ENCODE assay signal across 21 cellular contexts in the genomic region with DNA sequence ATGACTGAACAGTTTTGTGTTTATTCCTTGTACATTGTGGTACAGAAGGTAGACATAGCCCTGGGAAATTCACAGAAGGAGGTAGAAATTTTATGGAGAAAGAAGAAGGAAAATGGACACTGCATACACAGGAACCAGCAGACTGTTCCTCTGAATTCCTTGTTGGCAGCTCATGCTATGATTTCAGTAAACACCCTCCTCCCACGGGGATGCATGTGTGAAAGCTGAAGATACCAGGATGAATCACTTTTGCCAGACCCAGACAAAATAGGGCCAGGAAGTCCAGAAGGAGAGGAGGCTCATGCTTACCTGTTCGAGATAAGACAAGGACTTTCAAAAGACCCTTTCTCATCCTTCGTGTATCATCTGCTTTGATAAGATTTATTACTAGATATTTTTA.
DNase-seq lines count a peak whose midpoint lies in the region; ATAC-seq, FAIRE-seq and TF ChIP-seq lines count a peak whose summit lies in the region.
"Had no signal": no experiment of that assay in that cellular context is flagged by ENCODE, and none has a peak within 500 bp of the region (broad histone marks: within the 10 kb centered on the region; RNA-seq: fewer than 3 reads in every experiment).

No MANE protein-coding gene starts in this region.

- CTCF ChIA-PET in activated CD4-positive, alpha-beta T cell treated with anti-CD3 and anti-CD28 coated beads for 36 hours (lab: Charles Lee): interaction anchor here (0.6 kb wide), 1 partner anchor 54 kb away, joined by 3 read pairs; no protein-coding TSS in a partner anchor
- CTCF ChIA-PET in activated CD4-positive, alpha-beta T cell treated with anti-CD3 and anti-CD28 coated beads, Interleukin-2, amount 10 ng/mL, durations not matched to agents 7 days and 5 days (lab: Charles Lee): no interaction called here

- POLR2A ChIA-PET in activated CD4-positive, alpha-beta T cell treated with anti-CD3 and anti-CD28 coated beads for 36 hours (lab: Charles Lee): no interaction called here
- POLR2A ChIA-PET in activated CD4-positive, alpha-beta T cell treated with anti-CD3 and anti-CD28 coated beads, Interleukin-2, amount 10 ng/mL, durations not matched to agents 7 days and 5 days (lab: Charles Lee): no interaction called here

- H3K4me3 ChIP-seq in cardiac fibroblast (replicated peaks in 1 of 2; ENCODE audit: low read depth in 2 of 2, low read length in 2 of 2): no peak overlapping the region
- H3K4me3 ChIP-seq: dorsolateral prefrontal cortex, prostate gland, spleen had no signal

- peak; percentile 15 for DNase-seq in activated CD4-positive, alpha-beta T cell treated with anti-CD3 and anti-CD28 coated beads for 36 hours
- no peak for DNase-seq in activated CD4-positive, alpha-beta T cell treated with anti-CD3 and anti-CD28 coated beads, Interleukin-2, amount 10 ng/mL, durations not matched to agents 7 days and 5 days
- DNase-seq in cardiac fibroblast (ENCODE audit: low read depth in 2 of 2): peak; percentile 65 to 82
- peak; percentile 37 for DNase-seq in iris pigment epithelial cell (ENCODE audit: low read depth)
- DNase-seq in urothelium cell line (ENCODE audit: low spot score): peak; percentile 44
- no peak for DNase-seq in OCI-M1 (lab: John Stamatoyannopoulos, UW)
- DNase-seq in NCI-H526 (lab: John Stamatoyannopoulos, UW): no peak
- DNase-seq: 8988T; activated CD4-positive, CD25-positive, alpha-beta regulatory T cell; CD4-positive, CD25-positive, alpha-beta regulatory T cell; DMS79 treated with DMSO at 0.1 percent for 48 hours; NCI-H1048; NCI-H82; spleen had no signal

- no peak for TF ChIP-seq CTCF in cardiac fibroblast (IDR thresholded peaks at IDR 0.05; ENCODE audit: low read depth, low read length)

- no peak for FAIRE-seq in urothelium cell line (lab: Jason Lieb, UNC)

- no peak for ATAC-seq in activated CD4-positive, alpha-beta T cell treated with anti-CD3 and anti-CD28 coated beads for 36 hours
- no peak for ATAC-seq in GM18909 (IDR thresholded peaks at IDR 0.05; ENCODE audit: poor library complexity, unreplicated experiment)
- ATAC-seq: left lobe of liver; stimulated activated memory B cell treated with anti-CD40 and anti-IgM and Interleukin-4, amounts not matched to agents 10 μg/mL and 1 μg/mL and 100 μg/mL, for 72 hours had no signal

- H3K4me1 Mint-ChIP-seq in activated CD4-positive, alpha-beta T cell treated with anti-CD3 and anti-CD28 coated beads for 36 hours: peaks cover 26% of the 10 kb centered on the region
- H3K4me1 Mint-ChIP-seq in activated CD4-positive, alpha-beta T cell treated with anti-CD3 and anti-CD28 coated beads, Interleukin-2, amount 10 ng/mL, durations not matched to agents 7 days and 5 days: peaks cover 17% of the 10 kb centered on the region
- H3K4me1 Mint-ChIP-seq: stimulated activated memory B cell treated with anti-CD40 and anti-IgM and Interleukin-4, amounts not matched to agents 10 μg/mL and 1 μg/mL and 100 μg/mL, for 72 hours had no signal

- no peaks in the 10 kb centered on the region for H3K9me3 Mint-ChIP-seq in activated CD4-positive, alpha-beta T cell treated with anti-CD3 and anti-CD28 coated beads for 36 hours (ENCODE audit: low read depth)
- H3K9me3 Mint-ChIP-seq in activated CD4-positive, alpha-beta T cell treated with anti-CD3 and anti-CD28 coated beads, Interleukin-2, amount 10 ng/mL, durations not matched to agents 7 days and 5 days: no peaks in the 10 kb centered on the region
- H3K9me3 Mint-ChIP-seq: activated T-helper 2 cell treated with anti-CD3 and anti-CD28 coated beads, Interferon-gamma antibody, Interleukin-2, Interleukin-4, amounts not matched to agents 10 μg/mL and 5 μg/mL and 100 μg/mL, durations not matched to agents 14 hours and 24 hours and 36 hours; stimulated activated memory B cell treated with anti-CD40 and anti-IgM and Interleukin-4, amounts not matched to agents 10 μg/mL and 1 μg/mL and 100 μg/mL, for 72 hours; type B pancreatic cell had no signal

- intact Hi-C loops in activated CD4-positive, alpha-beta T cell treated with anti-CD3 and anti-CD28 coated beads for 36 hours (cut with DNase I, micrococcal nuclease): loop anchor here in 1 of 2 experiments (1.0 kb wide), 1 partner anchor 162 kb away; no protein-coding TSS in a partner anchor

- H3K36me3 Mint-ChIP-seq in activated CD4-positive, alpha-beta T cell treated with anti-CD3 and anti-CD28 coated beads for 36 hours (ENCODE audit: low read depth): no peaks in the 10 kb centered on the region
- no peaks in the 10 kb centered on the region for H3K36me3 Mint-ChIP-seq in activated CD4-positive, alpha-beta T cell treated with anti-CD3 and anti-CD28 coated beads, Interleukin-2, amount 10 ng/mL, durations not matched to agents 7 days and 5 days (ENCODE audit: low read depth)
- H3K36me3 Mint-ChIP-seq: CD4-positive, CD25-positive, alpha-beta regulatory T cell; stimulated activated memory B cell treated with anti-CD40 and anti-IgM and Interleukin-4, amounts not matched to agents 10 μg/mL and 1 μg/mL and 100 μg/mL, for 72 hours; type B pancreatic cell had no signal

- H3K4me3 Mint-ChIP-seq in activated CD4-positive, alpha-beta T cell treated with anti-CD3 and anti-CD28 coated beads for 36 hours: no peak overlapping the region
- no peak overlapping the region for H3K4me3 Mint-ChIP-seq in activated CD4-positive, alpha-beta T cell treated with anti-CD3 and anti-CD28 coated beads, Interleukin-2, amount 10 ng/mL, durations not matched to agents 7 days and 5 days
- H3K4me3 Mint-ChIP-seq: CD4-positive, CD25-positive, alpha-beta regulatory T cell; stimulated activated memory B cell treated with anti-CD40 and anti-IgM and Interleukin-4, amounts not matched to agents 10 μg/mL and 1 μg/mL and 100 μg/mL, for 72 hours; type B pancreatic cell had no signal

- no peak overlapping the region for H3K27ac Mint-ChIP-seq in activated CD4-positive, alpha-beta T cell treated with anti-CD3 and anti-CD28 coated beads for 36 hours
- H3K27ac Mint-ChIP-seq in activated CD4-positive, alpha-beta T cell treated with anti-CD3 and anti-CD28 coated beads, Interleukin-2, amount 10 ng/mL, durations not matched to agents 7 days and 5 days: no peak overlapping the region
- H3K27ac Mint-ChIP-seq: activated T-helper 2 cell treated with anti-CD3 and anti-CD28 coated beads, Interferon-gamma antibody, Interleukin-2, Interleukin-4, amounts not matched to agents 10 μg/mL and 5 μg/mL and 100 μg/mL, durations not matched to agents 14 hours and 24 hours and 36 hours; stimulated activated memory B cell treated with anti-CD40 and anti-IgM and Interleukin-4, amounts not matched to agents 10 μg/mL and 1 μg/mL and 100 μg/mL, for 72 hours; type B pancreatic cell had no signal

- H3K27me3 Mint-ChIP-seq in activated CD4-positive, alpha-beta T cell treated with anti-CD3 and anti-CD28 coated beads for 36 hours: no peaks in the 10 kb centered on the region
- H3K27me3 Mint-ChIP-seq in activated CD4-positive, alpha-beta T cell treated with anti-CD3 and anti-CD28 coated beads, Interleukin-2, amount 10 ng/mL, durations not matched to agents 7 days and 5 days: peaks cover 2% of the 10 kb centered on the region
- H3K27me3 Mint-ChIP-seq: CD4-positive, CD25-positive, alpha-beta regulatory T cell had no signal

Comparison
In these comparisons a context has a peak if more than half of its experiments do, and no peak if none do; other contexts are left out.
1. DNase-seq: peak in activated CD4-positive, alpha-beta T cell treated with anti-CD3 and anti-CD28 coated beads for 36 hours (single experiment), cardiac fibroblast (2 of 2), iris pigment epithelial cell (single experiment) and urothelium cell line (single experiment); none in activated CD4-positive, alpha-beta T cell treated with anti-CD3 and anti-CD28 coated beads, Interleukin-2, amount 10 ng/mL, durations not matched to agents 7 days and 5 days (single experiment), OCI-M1 (single experiment) and NCI-H526 (0 of 2).